ENCODE assay signal across 1 cellular context in the genomic region with DNA sequence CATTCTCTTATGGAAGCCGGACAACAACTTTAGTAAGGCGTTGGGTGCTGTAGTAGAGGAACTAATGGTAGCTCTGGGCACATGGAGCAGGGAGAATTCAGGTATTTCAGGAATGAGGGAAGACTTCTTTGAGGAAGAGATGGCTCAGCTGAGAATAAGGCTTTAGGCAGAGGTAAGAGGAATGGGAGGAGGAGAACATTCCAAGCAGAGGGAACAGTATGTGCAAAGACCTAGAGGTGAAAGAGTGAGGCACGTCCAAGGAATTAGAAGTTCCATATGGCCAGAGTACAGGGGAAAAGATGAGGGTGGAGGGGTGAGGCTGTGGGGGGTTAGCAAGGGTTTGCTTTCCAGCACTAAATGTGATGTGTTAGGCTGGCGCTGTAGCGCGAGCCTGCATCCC.
A peak's percentile ranks its signal among the peaks of the same experiment; 100 is the strongest.
TF ChIP-seq lines count a peak whose summit lies in the region.

No MANE protein-coding gene starts in this region.

TF ChIP-seq in H1, 55 proteins besides CTCF, POLR2A, EP300 and RAD21:
- TF ChIP-seq SAP30 (IDR thresholded peaks at IDR 0.05; ENCODE audit: insufficient read depth, insufficient replicate concordance, low read length): no peak
- TF ChIP-seq TEAD4 (IDR thresholded peaks at IDR 0.05; ENCODE audit: low read depth, low read length): 0 out of 2 replicates have a peak, but pooled peaks have one; percentile 29
TF ChIP-seq in H1: peak in this region for 1.
